13 cellular contexts compared by ENCODE assay signal in the genomic region with DNA sequence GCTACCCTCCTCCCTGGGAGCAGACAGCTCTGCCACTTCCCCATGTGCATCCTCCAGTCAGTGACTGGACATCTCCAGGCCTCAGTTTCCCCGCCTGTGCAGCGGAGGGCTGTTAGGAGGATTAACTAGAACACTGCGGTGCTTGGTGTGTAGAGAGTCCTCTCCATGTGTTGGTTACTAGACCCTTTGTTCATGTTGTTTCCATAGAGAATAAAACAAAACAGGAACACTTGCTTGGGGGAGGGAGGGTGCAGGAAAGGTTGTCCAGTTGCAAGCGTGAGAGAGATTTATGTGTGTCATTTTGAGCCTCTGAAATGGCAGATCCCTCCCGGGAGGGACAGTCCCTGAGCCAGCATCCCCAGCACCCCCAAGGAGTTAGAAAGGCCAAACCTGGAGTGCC.
DNase-seq lines count a peak whose midpoint lies in the region; ATAC-seq and TF ChIP-seq lines count a peak whose summit lies in the region.
"Had no signal": no experiment of that assay in that cellular context is flagged by ENCODE, and none has a peak within 500 bp of the region (broad histone marks: within the 10 kb centered on the region; RNA-seq: fewer than 3 reads in every experiment).

No MANE protein-coding gene starts in this region.

- no peaks in the 10 kb centered on the region for H3K9me3 ChIP-seq in BLaER1 treated with 17β-estradiol and CSF1 and Interleukin-3, amounts not matched to agents 10 nM and 100 nM (replicated peaks in 1 of 11)
- no peaks in the 10 kb centered on the region for H3K9me3 ChIP-seq in Karpas-422 (ENCODE audit: low read length)
- H3K9me3 ChIP-seq: BE2C, Caco-2, HAP-1 had no signal

- no peak overlapping the region for H3K27ac ChIP-seq in BLaER1 treated with 17β-estradiol and CSF1 and Interleukin-3, amounts not matched to agents 10 nM and 100 nM
- H3K27ac ChIP-seq in Karpas-422 (ENCODE audit: low read length): no peak overlapping the region
- H3K27ac ChIP-seq: GM23248 had no signal

- ATAC-seq in HG03469 (IDR thresholded peaks at IDR 0.05; ENCODE audit: unreplicated experiment): no peak

- no peaks in the 10 kb centered on the region for H3K36me3 Mint-ChIP-seq in nephron progenitor cell (ENCODE audit: low read depth)
- H3K36me3 Mint-ChIP-seq: CD4-positive, CD25-positive, alpha-beta regulatory T cell; CD8-positive, alpha-beta memory T cell had no signal

- peak overlapping the region in 6 of 11 experiments; percentile 29 to 62 (median 47); a peak in 9 of 22 replicates for H3K4me2 ChIP-seq in BLaER1 treated with 17β-estradiol and CSF1 and Interleukin-3, amounts not matched to agents 10 nM and 100 nM
- no peak overlapping the region for H3K4me2 ChIP-seq in Karpas-422 (ENCODE audit: low read depth, low read length, poor library complexity, severe bottlenecking)

- no peak overlapping the region for H2AFZ ChIP-seq in Karpas-422 (ENCODE audit: low read length)
- H2AFZ ChIP-seq: GM23248 had no signal

- H3K9ac ChIP-seq in BLaER1 treated with 17β-estradiol and CSF1 and Interleukin-3, amounts not matched to agents 10 nM and 100 nM: no peak overlapping the region
- no peak overlapping the region for H3K9ac ChIP-seq in Karpas-422 (ENCODE audit: low read length)
- H3K9ac ChIP-seq: GM23248 had no signal

- H3K27me3 ChIP-seq in BLaER1 treated with 17β-estradiol and CSF1 and Interleukin-3, amounts not matched to agents 10 nM and 100 nM: no peaks in the 10 kb centered on the region
- H3K27me3 ChIP-seq in Karpas-422 (ENCODE audit: low read length): no peaks in the 10 kb centered on the region
- H3K27me3 ChIP-seq: BE2C had no signal

- peak overlapping the region; percentile 94 for H3K27ac Mint-ChIP-seq in nephron progenitor cell
- H3K27ac Mint-ChIP-seq: CD4-positive, CD25-positive, alpha-beta regulatory T cell; CD8-positive, alpha-beta memory T cell had no signal

- no peaks in the 10 kb centered on the region for H3K9me2 ChIP-seq in Karpas-422 (replicated peaks; ENCODE audit: insufficient read depth, low read length)

- no peaks in the 10 kb centered on the region for H3K79me2 ChIP-seq in Karpas-422 (ENCODE audit: low read length)

- peak overlapping the region; percentile 24 for H3K4me3 Mint-ChIP-seq in nephron progenitor cell
- H3K4me3 Mint-ChIP-seq: CD4-positive, CD25-positive, alpha-beta regulatory T cell; CD8-positive, alpha-beta memory T cell had no signal

- H4K20me1 ChIP-seq in BLaER1 treated with 17β-estradiol and CSF1 and Interleukin-3, amounts not matched to agents 10 nM and 100 nM: no peaks in the 10 kb centered on the region
- H4K20me1 ChIP-seq in Karpas-422 (ENCODE audit: insufficient read depth, low read depth, low read length): no peaks in the 10 kb centered on the region

- H3K9me3 Mint-ChIP-seq in nephron progenitor cell: no peaks in the 10 kb centered on the region
- H3K9me3 Mint-ChIP-seq: CD8-positive, alpha-beta memory T cell had no signal

- TF ChIP-seq CTCF in nephron progenitor cell (IDR thresholded peaks at IDR 0.05): no peak

- H3K4me1 Mint-ChIP-seq in nephron progenitor cell: peaks cover 43% of the 10 kb centered on the region
- H3K4me1 Mint-ChIP-seq: CD8-positive, alpha-beta memory T cell had no signal

- peak; percentile 26 for DNase-seq in CD1c-positive myeloid dendritic cell (ENCODE audit: extremely low spot score)
- no peak for DNase-seq in nephron progenitor cell
- no peak for DNase-seq in Karpas-422
- DNase-seq in COLO668 (lab: John Stamatoyannopoulos, UW; ENCODE audit: unreplicated experiment): no peak
- DNase-seq: ACHN; BE2C; Caco-2; CD4-positive, CD25-positive, alpha-beta regulatory T cell; CD8-positive, alpha-beta memory T cell; GM23248 had no signal

- peaks cover 65% of the 10 kb centered on the region for H3K27me3 Mint-ChIP-seq in nephron progenitor cell (ENCODE audit: low read depth, poor library complexity)

- no peaks in the 10 kb centered on the region for H3K36me3 ChIP-seq in BLaER1 treated with 17β-estradiol and CSF1 and Interleukin-3, amounts not matched to agents 10 nM and 100 nM
- H3K36me3 ChIP-seq in Karpas-422 (ENCODE audit: insufficient read depth, low read length): no peaks in the 10 kb centered on the region
- H3K36me3 ChIP-seq: BE2C, HAP-1 had no signal

- peaks cover 3 to 18% (median 13%) of the 10 kb centered on the region in 10 experiments; a peak in 18 of 20 replicates for H3K4me1 ChIP-seq in BLaER1 treated with 17β-estradiol and CSF1 and Interleukin-3, amounts not matched to agents 10 nM and 100 nM
- no peaks in the 10 kb centered on the region for H3K4me1 ChIP-seq in Karpas-422 (ENCODE audit: low read length)
- H3K4me1 ChIP-seq: Caco-2, HAP-1 had no signal

- H3K4me3 ChIP-seq in BLaER1 treated with 17β-estradiol and CSF1 and Interleukin-3, amounts not matched to agents 10 nM and 100 nM: no peak overlapping the region
- H3K4me3 ChIP-seq in Karpas-422 (ENCODE audit: low read length): no peak overlapping the region
- H3K4me3 ChIP-seq: GM23248, HAP-1 had no signal
